In genomic region chr20:63387393-63387792, GRCh38 we compare ENCODE assay signal across 1 cellular context.
TF ChIP-seq lines count a peak whose summit lies in the region.

No MANE protein-coding gene starts in this region.

TF ChIP-seq in HepG2, 621 proteins besides CTCF, POLR2A, EP300 and RAD21 (continued from another document):
- TF ChIP-seq ZBTB40 (IDR thresholded peaks at IDR 0.05) (no peak), ZBTB40 (CRISPR knock-in tag; IDR thresholded peaks at IDR 0.05) (no peak), GATAD2A (CRISPR knock-in tag; IDR thresholded peaks at IDR 0.05) (no peak), ZNF792 (CRISPR knock-in tag; IDR thresholded peaks at IDR 0.05) (no peak)
